In the genomic region with DNA sequence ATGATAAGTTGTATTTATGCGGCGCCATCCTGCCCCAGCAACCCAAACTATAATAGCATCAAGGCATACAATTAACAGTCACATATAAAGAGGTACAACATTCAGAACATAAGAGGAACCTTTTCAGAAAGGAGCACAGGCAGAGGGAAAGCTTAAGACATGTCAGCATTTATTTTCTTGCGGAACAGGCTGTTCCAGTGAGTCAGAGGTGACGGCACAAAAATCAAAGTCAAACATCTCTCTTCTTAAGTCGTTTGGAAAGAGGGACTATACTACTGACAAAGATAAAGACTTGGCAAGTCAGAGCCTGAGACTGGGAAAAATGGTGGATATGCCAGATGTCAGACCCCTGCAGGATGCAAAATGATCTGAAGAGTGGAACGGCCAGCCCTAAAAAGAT, we compare ENCODE assay signal across 26 cellular contexts.
DNase-seq lines count a peak whose midpoint lies in the region; ATAC-seq and TF ChIP-seq lines count a peak whose summit lies in the region.
"Had no signal": no experiment of that assay in that cellular context is flagged by ENCODE, and none has a peak within 500 bp of the region (broad histone marks: within the 10 kb centered on the region; RNA-seq: fewer than 3 reads in every experiment).

No MANE protein-coding gene starts in this region.

- WGBS in trophoblast cell (ENCODE audit: extremely low coverage, insufficient coverage, insufficient read length): no CpG with 5 or more reads among the region's 6 CpGs

- TF ChIP-seq POLR2A in HCT116 (IDR thresholded peaks at IDR 0.05; ENCODE audit: borderline replicate concordance, extremely low read depth, insufficient read depth, insufficient read length): no peak

- H3K18ac ChIP-seq in trophoblast cell (ENCODE audit: low read length): no peak overlapping the region

- H3K9me2 ChIP-seq in HCT116 (ENCODE audit: insufficient read depth): no peaks in the 10 kb centered on the region

- BruUV-seq in HCT116 (replicated peaks; lab: Mats Ljungman, UMichigan): no TSS peak

- H3K4me3 ChIP-seq in HCT116 (replicated peaks in 1 of 2; ENCODE audit: low read depth in 1 of 2, low read length in 2 of 2) (no peak overlapping the region), trophoblast cell (ENCODE audit: low read depth, low read length) (no peak overlapping the region)
- H3K4me3 ChIP-seq: cardiac muscle cell, MG63, right lobe of liver, SJSA1, thyroid gland had no signal

- no peak for TF ChIP-seq CTCF in HCT116 (IDR thresholded peaks at IDR 0.05 in 2 of 3, conservative IDR thresholded peaks at IDR 0.05 in 1 of 3; ENCODE audit: borderline replicate concordance in 1 of 3, insufficient read depth in 1 of 3, low read depth in 2 of 3, low read length in 2 of 3)

- no peak overlapping the region for H4K12ac ChIP-seq in trophoblast cell (ENCODE audit: low read depth, low read length)

- H3K27ac ChIP-seq in HCT116 (ENCODE audit: low read depth, low read length) (no peak overlapping the region), epithelial cell of prostate (no peak overlapping the region), trophoblast cell (ENCODE audit: low read depth, low read length) (no peak overlapping the region)
- H3K27ac ChIP-seq: cardiac muscle cell, right lobe of liver, SJSA1, thyroid gland had no signal

- H3K9me3 ChIP-seq in HCT116 (ENCODE audit: control insufficient read depth in 1 of 2, insufficient read depth in 1 of 2, low read depth in 1 of 2, low read length in 2 of 2) (no peaks in the 10 kb centered on the region), trophoblast cell (ENCODE audit: insufficient read depth, low read depth, low read length) (peaks cover 1% of the 10 kb centered on the region)
- H3K9me3 ChIP-seq: MG63, right lobe of liver, SJSA1, thyroid gland had no signal

- H3K79me1 ChIP-seq in trophoblast cell (ENCODE audit: low read length): peaks cover 15% of the 10 kb centered on the region

- H2AFZ ChIP-seq in HCT116 (ENCODE audit: low read depth, low read length, poor library complexity, severe bottlenecking) (no peak overlapping the region), trophoblast cell (ENCODE audit: insufficient read depth, low read length, poor library complexity) (no peak overlapping the region)

- H4K91ac ChIP-seq in trophoblast cell (ENCODE audit: low read depth, low read length): no peak overlapping the region

- no peaks in the 10 kb centered on the region for H3K27me3 ChIP-seq in HCT116 (ENCODE audit: insufficient read depth, low read length)
- H3K27me3 ChIP-seq in trophoblast cell (ENCODE audit: insufficient read depth, low read length): no peaks in the 10 kb centered on the region
- H3K27me3 ChIP-seq: cardiac muscle cell, MG63, right lobe of liver, SJSA1, thyroid gland had no signal

- H3K36me3 ChIP-seq in HCT116 (ENCODE audit: control insufficient read depth in 1 of 2, insufficient read depth in 2 of 2, low read length in 2 of 2) (no peaks in the 10 kb centered on the region), trophoblast cell (ENCODE audit: control insufficient read depth in 1 of 2, insufficient read depth in 2 of 2, low read length in 2 of 2) (no peaks in the 10 kb centered on the region)
- H3K36me3 ChIP-seq: cardiac muscle cell, MG63, right lobe of liver, SJSA1, thyroid gland had no signal

- no peak for ATAC-seq in HCT116
- ATAC-seq: HepG2; naive thymus-derived CD8-positive, alpha-beta T cell; right lobe of liver; T-helper 17 cell had no signal

- CTCF ChIA-PET in HCT116 (lab: Charles Lee): no interaction called here

- H3K79me2 ChIP-seq in HCT116 (ENCODE audit: insufficient read depth, low read length) (no peaks in the 10 kb centered on the region), trophoblast cell (ENCODE audit: control insufficient read depth, insufficient read depth, low read length, poor library complexity) (peaks cover 2% of the 10 kb centered on the region)

- H3K4me2 ChIP-seq in HCT116 (ENCODE audit: low read length) (no peak overlapping the region), trophoblast cell (ENCODE audit: low read length) (peak overlapping the region; percentile 11)

- H2BK120ac ChIP-seq in trophoblast cell (ENCODE audit: insufficient read depth, low read length, poor library complexity): peak overlapping the region; percentile 34

- H3K4me1 ChIP-seq in HCT116 (ENCODE audit: control insufficient read depth in 1 of 2, insufficient read depth in 2 of 2, low read length in 2 of 2) (peaks cover 0 to 5% of the 10 kb centered on the region in 2 experiments; a peak in 2 of 4 replicates), trophoblast cell (ENCODE audit: control insufficient read depth in 1 of 2, insufficient read depth in 2 of 2, low read length in 2 of 2) (peaks cover 20 to 25% of the 10 kb centered on the region in 2 experiments)
- H3K4me1 ChIP-seq: right lobe of liver had no signal

- H3K14ac ChIP-seq in trophoblast cell (ENCODE audit: low read length): no peak overlapping the region

- H3K9ac ChIP-seq in HCT116 (ENCODE audit: low read length) (no peak overlapping the region), trophoblast cell (ENCODE audit: low read length) (no peak overlapping the region)

- H2BK5ac ChIP-seq in trophoblast cell (ENCODE audit: low read depth, low read length, poor library complexity): no peak overlapping the region

- H4K20me1 ChIP-seq in HCT116 (ENCODE audit: insufficient read depth): no peaks in the 10 kb centered on the region

- no peak overlapping the region for H4K8ac ChIP-seq in trophoblast cell (ENCODE audit: low read depth, low read length)

- H3K23ac ChIP-seq in trophoblast cell (ENCODE audit: low read length): no peak overlapping the region

- intact Hi-C loops in HCT116 (cut with micrococcal nuclease): no loop called here

- POLR2A ChIA-PET in HCT116 (lab: Charles Lee): no interaction called here

- H3K4ac ChIP-seq in trophoblast cell (ENCODE audit: low read depth, low read length): no peak overlapping the region

- H2AK5ac ChIP-seq in trophoblast cell (ENCODE audit: low read length): no peak overlapping the region

- RAD21 ChIA-PET in HCT116 (lab: Charles Lee; ENCODE audit: low non-redundant PET in 1 of 2, low total read pairs in 2 of 2, uncharacterized antibody in 2 of 2, unreplicated experiment in 2 of 2): no interaction called here

- H2BK12ac ChIP-seq in trophoblast cell (ENCODE audit: low read length): no peak overlapping the region

- TF ChIP-seq RAD21 in HCT116 (IDR thresholded peaks at IDR 0.05; ENCODE audit: low read depth): no peak

- DNase-seq in HCT116 (ENCODE audit: low read depth, low spot score): no peak
- peak; percentile 4 for DNase-seq in T1000 (lab: John Stamatoyannopoulos, UW)
- peak; percentile 39 for DNase-seq in epithelial cell of prostate (ENCODE audit: low read depth, low spot score)
- DNase-seq in trophoblast cell: peak; percentile 51 to 76
- DNase-seq in NCI-H2107 (lab: John Stamatoyannopoulos, UW): no peak
- DNase-seq in NCI-H1417 treated with DMSO at 0.1 percent for 48 hours (lab: John Stamatoyannopoulos, UW): no peak
- DNase-seq in putamen (ENCODE audit: low spot score): no peak
- DNase-seq in SHP77 treated with DMSO at 0.1 percent for 48 hours (lab: John Stamatoyannopoulos, UW): no peak
- DNase-seq: activated CD8-positive, alpha-beta memory T cell treated with anti-CD3 and anti-CD28 coated beads, Interleukin-2, amount 50 U/mL, for 48 hours; CD8-positive, alpha-beta memory T cell; dermis blood vessel endothelial cell; H9; mesendoderm; MG63; naive thymus-derived CD8-positive, alpha-beta T cell; NCI-H146; NCI-H226; NCI-H82; right lobe of liver; stimulated activated CD4-positive, alpha-beta T cell treated with anti-CD3 and anti-CD28 coated beads, Interleukin-1b, Interleukin-23, amount 100 ng/mL, for 48 hours; stimulated activated naive CD4-positive, alpha-beta T cell; T-helper 17 cell; thyroid gland had no signal

TF ChIP-seq in HCT116, 20 proteins besides CTCF, POLR2A, EP300 and RAD21:
- TF ChIP-seq ELF1 (IDR thresholded peaks at IDR 0.05; ENCODE audit: borderline replicate concordance, low read depth): no peak
- TF ChIP-seq FOSL1 (IDR thresholded peaks at IDR 0.05; ENCODE audit: low read depth): peak; percentile 40; the same call in 1 of the 2 replicates

Comparison
In these comparisons a context has a peak if more than half of its experiments do, and no peak if none do; other contexts are left out.
1. DNase-seq: peak in T1000 (single experiment), epithelial cell of prostate (single experiment) and trophoblast cell (2 of 2); none in HCT116 (single experiment), NCI-H2107 (single experiment), NCI-H1417 treated with DMSO at 0.1 percent for 48 hours (single experiment), putamen (single experiment) and SHP77 treated with DMSO at 0.1 percent for 48 hours (single experiment).